Comparison of ENCODE assay signal across 16 cellular contexts in genomic region chr2:5974477-5974876, GRCh38.
DNase-seq lines count a peak whose midpoint lies in the region; ATAC-seq and TF ChIP-seq lines count a peak whose summit lies in the region.
"Had no signal": no experiment of that assay in that cellular context is flagged by ENCODE, and none has a peak within 500 bp of the region (broad histone marks: within the 10 kb centered on the region; RNA-seq: fewer than 3 reads in every experiment).

No MANE protein-coding gene starts in this region.

- no peaks in the 10 kb centered on the region for H3K9me3 ChIP-seq in BLaER1 treated with 17β-estradiol and CSF1 and Interleukin-3, amounts not matched to agents 10 nM and 100 nM (replicated peaks in 1 of 11)
- peaks cover 0 to 5% of the 10 kb centered on the region in 2 donors for H3K9me3 ChIP-seq in neuronal stem cell (replicated peaks in 1 of 2; ENCODE audit: control insufficient read depth in 2 of 2, insufficient read depth in 1 of 2, low read depth in 1 of 2, low read length in 2 of 2)

- TF ChIP-seq CTCF in VCaP (conservative IDR thresholded peaks at IDR 0.05), result no peak
- TF ChIP-seq CTCF in glutamatergic neuron (IDR thresholded peaks at IDR 0.05; ENCODE audit: partially characterized antibody, unreplicated experiment), result no peak

- no peaks in the 10 kb centered on the region for H3K36me3 Mint-ChIP-seq in glutamatergic neuron (ENCODE audit: unreplicated experiment)
- H3K36me3 Mint-ChIP-seq in activated naive CD8-positive, alpha-beta T cell treated with anti-CD3 and anti-CD28 coated beads for 36 hours, result no peaks in the 10 kb centered on the region
- H3K36me3 Mint-ChIP-seq: CD14-positive monocyte; CD4-positive, alpha-beta memory T cell had no signal

- no peak overlapping the region for H2AK5ac ChIP-seq in neuronal stem cell (ENCODE audit: low read depth, low read length)

- peak overlapping the region; percentile 74 for H3K18ac ChIP-seq in neuronal stem cell (ENCODE audit: low read length)

- no peak overlapping the region for H3K9ac ChIP-seq in BLaER1 treated with 17β-estradiol and CSF1 and Interleukin-3, amounts not matched to agents 10 nM and 100 nM
- H3K9ac ChIP-seq in neuronal stem cell (ENCODE audit: low read depth, low read length, poor library complexity), result no peak overlapping the region
- H3K9ac ChIP-seq: GM23248, KMS-11 had no signal

- H3K4me3 ChIP-seq in BLaER1 treated with 17β-estradiol and CSF1 and Interleukin-3, amounts not matched to agents 10 nM and 100 nM, result no peak overlapping the region
- no peak overlapping the region for H3K4me3 ChIP-seq in neuronal stem cell (ENCODE audit: low read length in 2 of 2)
- H3K4me3 ChIP-seq: GM23248 had no signal

- peak overlapping the region; percentile 28 for H2BK5ac ChIP-seq in neuronal stem cell (ENCODE audit: low read length)

- no peak overlapping the region for H2BK15ac ChIP-seq in neuronal stem cell (ENCODE audit: low read length)

- H3K36me3 ChIP-seq in BLaER1 treated with 17β-estradiol and CSF1 and Interleukin-3, amounts not matched to agents 10 nM and 100 nM, result no peaks in the 10 kb centered on the region
- no peaks in the 10 kb centered on the region for H3K36me3 ChIP-seq in neuronal stem cell (replicated peaks in 1 of 2; ENCODE audit: control insufficient read depth in 2 of 2, insufficient read depth in 2 of 2, low read length in 2 of 2)

- H4K91ac ChIP-seq in neuronal stem cell (ENCODE audit: low read depth, low read length, poor library complexity), result no peak overlapping the region

- H2BK12ac ChIP-seq in neuronal stem cell (ENCODE audit: low read length), result peak overlapping the region; percentile 49

- no peak overlapping the region for H3K14ac ChIP-seq in neuronal stem cell (ENCODE audit: low read length)

- no peak overlapping the region for H3K4me3 Mint-ChIP-seq in glutamatergic neuron (ENCODE audit: unreplicated experiment)
- no peak overlapping the region for H3K4me3 Mint-ChIP-seq in activated naive CD8-positive, alpha-beta T cell treated with anti-CD3 and anti-CD28 coated beads for 36 hours
- H3K4me3 Mint-ChIP-seq: B cell; CD14-positive monocyte; CD4-positive, alpha-beta memory T cell had no signal

- no peak overlapping the region for H3K27ac ChIP-seq in BLaER1 treated with 17β-estradiol and CSF1 and Interleukin-3, amounts not matched to agents 10 nM and 100 nM
- H3K27ac ChIP-seq in VCaP (peak overlapping the region; percentile 89), neuronal stem cell (replicated peaks; ENCODE audit: low read length) (no peak overlapping the region)
- H3K27ac ChIP-seq: GM23248, KMS-11 had no signal

- peaks cover 46% of the 10 kb centered on the region for H3K4me1 Mint-ChIP-seq in glutamatergic neuron (ENCODE audit: low read depth, unreplicated experiment)
- H3K4me1 Mint-ChIP-seq in activated naive CD8-positive, alpha-beta T cell treated with anti-CD3 and anti-CD28 coated beads for 36 hours, result no peaks in the 10 kb centered on the region
- H3K4me1 Mint-ChIP-seq: B cell; CD14-positive monocyte; CD4-positive, alpha-beta memory T cell had no signal

- no peak overlapping the region for H3K23ac ChIP-seq in neuronal stem cell (ENCODE audit: low read depth, low read length, poor library complexity)

- H4K20me1 ChIP-seq in BLaER1 treated with 17β-estradiol and CSF1 and Interleukin-3, amounts not matched to agents 10 nM and 100 nM, result no peaks in the 10 kb centered on the region

- H3K4ac ChIP-seq in neuronal stem cell (ENCODE audit: low read length), result no peak overlapping the region

- H4K8ac ChIP-seq in neuronal stem cell (ENCODE audit: low read depth, low read length), result no peak overlapping the region

- WGBS in neuronal stem cell (ENCODE audit: extremely low coverage in 2 of 2, insufficient read length in 2 of 2, insufficient replicate concordance in 1 of 2), 2 donors, result no CpG with 5 or more reads among the region's 6 CpGs

- peak overlapping the region; percentile 8 for H2BK120ac ChIP-seq in neuronal stem cell (ENCODE audit: low read depth, low read length)

- H3K27ac Mint-ChIP-seq in glutamatergic neuron (ENCODE audit: unreplicated experiment), result peak overlapping the region; percentile 73
- no peak overlapping the region for H3K27ac Mint-ChIP-seq in activated naive CD8-positive, alpha-beta T cell treated with anti-CD3 and anti-CD28 coated beads for 36 hours
- H3K27ac Mint-ChIP-seq: B cell; CD14-positive monocyte; CD4-positive, alpha-beta memory T cell had no signal

- no peaks in the 10 kb centered on the region for H3K79me1 ChIP-seq in neuronal stem cell (ENCODE audit: low read depth, low read length)

- peaks cover 5% of the 10 kb centered on the region for H3K27me3 Mint-ChIP-seq in glutamatergic neuron (ENCODE audit: unreplicated experiment)
- H3K27me3 Mint-ChIP-seq in activated naive CD8-positive, alpha-beta T cell treated with anti-CD3 and anti-CD28 coated beads for 36 hours, result no peaks in the 10 kb centered on the region
- H3K27me3 Mint-ChIP-seq: B cell; CD4-positive, alpha-beta memory T cell had no signal

- no peaks in the 10 kb centered on the region for H3K27me3 ChIP-seq in BLaER1 treated with 17β-estradiol and CSF1 and Interleukin-3, amounts not matched to agents 10 nM and 100 nM
- no peaks in the 10 kb centered on the region for H3K27me3 ChIP-seq in neuronal stem cell (ENCODE audit: control insufficient read depth in 3 of 3, insufficient read depth in 3 of 3, low read depth in 1 of 3, low read length in 3 of 3)

- DNase-seq in glutamatergic neuron, result no peak
- DNase-seq in neuronal stem cell (ENCODE audit: low spot score), result no peak
- no peak for DNase-seq in activated naive CD8-positive, alpha-beta T cell treated with anti-CD3 and anti-CD28 coated beads for 36 hours
- no peak for DNase-seq in GM19240 (ENCODE audit: insufficient read length, low spot score)
- DNase-seq: CD4-positive, alpha-beta memory T cell; DMS153; DMS79; GDM1; GM23248; HCEC 1CT had no signal

- H2AFZ ChIP-seq in neuronal stem cell (ENCODE audit: low read length), result peak overlapping the region; percentile 76
- H2AFZ ChIP-seq: GM23248 had no signal

- peaks cover 0 to 15% (median 9%) of the 10 kb centered on the region in 10 experiments; a peak in 13 of 20 replicates for H3K4me1 ChIP-seq in BLaER1 treated with 17β-estradiol and CSF1 and Interleukin-3, amounts not matched to agents 10 nM and 100 nM
- peaks cover 16 to 28% of the 10 kb centered on the region in 2 donors for H3K4me1 ChIP-seq in neuronal stem cell (ENCODE audit: control insufficient read depth in 2 of 2, insufficient read depth in 1 of 2, low read depth in 1 of 2, low read length in 2 of 2)

- ATAC-seq in HG02938 (IDR thresholded peaks at IDR 0.05; ENCODE audit: unreplicated experiment), result no peak

- H3K9me3 Mint-ChIP-seq in glutamatergic neuron (ENCODE audit: unreplicated experiment), result peaks cover 4% of the 10 kb centered on the region
- H3K9me3 Mint-ChIP-seq in activated naive CD8-positive, alpha-beta T cell treated with anti-CD3 and anti-CD28 coated beads for 36 hours, result no peaks in the 10 kb centered on the region

- peak overlapping the region in 8 of 11 experiments; percentile 21 to 76 (median 58); a peak in 15 of 22 replicates for H3K4me2 ChIP-seq in BLaER1 treated with 17β-estradiol and CSF1 and Interleukin-3, amounts not matched to agents 10 nM and 100 nM
- H3K4me2 ChIP-seq in neuronal stem cell (ENCODE audit: insufficient read depth, low read length, poor library complexity, severe bottlenecking), result no peak overlapping the region
- H3K4me2 ChIP-seq: KMS-11 had no signal
